Comparison of ENCODE assay signal across 7 cellular contexts in genomic region chr10:54800677-54801480, GRCh38. TPM values are rescaled to one million over a fixed set of nuclear protein-coding genes. Genes with fewer than 3 reads are reported as not detected.
DNase-seq lines count a peak whose midpoint lies in the region; ATAC-seq and TF ChIP-seq lines count a peak whose summit lies in the region.

TSS of gene PCDH15 (minus strand) at chr10:54801231. CDS start at chr10:54664262, 136,969 bp downstream.

- 14 to 16% (median 15%) methylated on average over 11 of the region's 11 CpGs for WGBS in heart left ventricle, 4 donors

- H3K4me3 ChIP-seq in Panc1 (ENCODE audit: low read depth in 2 of 2, low read length in 2 of 2) (no peak within 1 kb of the TSS), heart left ventricle (peak within 1 kb of the TSS in 3 of 12 donors; percentile 3 to 18 (median 11))

- DNase-seq in HPDE6-E6E7 (ENCODE audit: extremely low spot score) (peak; percentile 32), Panc1 (ENCODE audit: low read depth, low spot score) (peak; percentile 22), heart left ventricle (peak in 4 of 5 donors; percentile 10 to 35 (median 24)), sciatic nerve (ENCODE audit: low spot score) (no peak)
- DNase-seq in activated CD4-positive, alpha-beta T cell treated with anti-CD3 and anti-CD28 coated beads, Interleukin-2, amount 50 U/mL, for 4 hours = no peak

- CTCF ChIA-PET in Panc1 (lab: Charles Lee) = interaction anchor here (0.6 kb wide), 1 partner anchor 110 kb away, joined by 5 read pairs; no protein-coding TSS in a partner anchor

- ATAC-seq in Panc1 (peak; percentile 96), heart left ventricle (peak; percentile 80 to 95 (median 88)), sciatic nerve (peak; percentile 41), GM21447 (IDR thresholded peaks at IDR 0.05; ENCODE audit: unreplicated experiment) (no peak), HG03196 (IDR thresholded peaks at IDR 0.05; ENCODE audit: unreplicated experiment) (no peak)

- TF ChIP-seq CTCF in Panc1 (IDR thresholded peaks at IDR 0.05) (peak; percentile 71), heart left ventricle (IDR thresholded peaks at IDR 0.05) (peak in 9 of 12 donors; percentile 9 to 56 (median 38))

- intact Hi-C loops in Panc1 (cut with micrococcal nuclease; ENCODE audit: unreplicated experiment) (no loop called here), heart left ventricle (cut with DNase I) (no loop called here), sciatic nerve (cut with DNase I) (no loop called here)

- POLR2A ChIA-PET in Panc1 (lab: Charles Lee) = no interaction called here

- no peaks in the 10 kb centered on the region for H3K36me3 ChIP-seq in Panc1 (ENCODE audit: control insufficient read depth, insufficient read depth, low read length)
- no peaks in the 10 kb centered on the region for H3K36me3 ChIP-seq in heart left ventricle

- no peak for TF ChIP-seq POLR2A in heart left ventricle (IDR thresholded peaks at IDR 0.05)

- H3K27ac ChIP-seq in Panc1 (ENCODE audit: low read length) (no peak within 1 kb of the TSS), heart left ventricle (no peak within 1 kb of the TSS)

- H3K9me3 ChIP-seq in Panc1 (ENCODE audit: control insufficient read depth, insufficient read depth, low read depth, low read length) (no peaks in the 10 kb centered on the region), heart left ventricle (no peaks in the 10 kb centered on the region)

- BruUV-seq in Panc1 (replicated peaks; lab: Mats Ljungman, UMichigan) = no TSS peak

- peaks cover 6% of the 10 kb centered on the region; the same call in 1 of the 2 replicates for H3K4me1 ChIP-seq in Panc1 (ENCODE audit: control insufficient read depth, insufficient read depth, low read length)
- H3K4me1 ChIP-seq in heart left ventricle = peaks cover 0 to 3% (median 0%) of the 10 kb centered on the region in 12 donors

- H3K27me3 ChIP-seq in Panc1 (ENCODE audit: control insufficient read depth, insufficient read depth, low read length) (no peaks in the 10 kb centered on the region), heart left ventricle (no peaks in the 10 kb centered on the region)

- in situ Hi-C loops in Panc1 (cut with HindIII; ENCODE audit: low pct_unique_long_range_greater_than_20kb, low sequenced_read_pairs) = no loop called here

RNA-seq across cellular contexts. Expression of gene PCDH15, which starts in this region (rescaled TPM):
- total RNA-seq in Panc1 (2021; ENCODE audit: unreplicated experiment) = 0.18 TPM
- polyA plus RNA-seq in Panc1 (2012; ENCODE audit: insufficient read length) = 0.45 TPM
- under 1 TPM in 6 of 9 donors, not detected in 3; 0.09 to 0.93 (median 0.31) TPM for total RNA-seq in heart left ventricle
- under 1 TPM; 0.04 to 0.06 TPM for polyA plus RNA-seq in heart left ventricle
- total RNA-seq in sciatic nerve = 0.09 TPM

Comparison
In these comparisons a context has a peak if more than half of its experiments do, and no peak if none do; other contexts are left out.
1. Peak in DNase-seq and ATAC-seq in Panc1; RNA of the gene not detected or under 1 TPM.
2. Peak in DNase-seq and ATAC-seq in heart left ventricle; RNA of the gene not detected or under 1 TPM.
3. Peak in ATAC-seq in sciatic nerve; RNA of the gene not detected or under 1 TPM.